In genomic region chr19:46133101-46133627, GRCh38 we compare ENCODE assay signal across 8 cellular contexts. TPM values are rescaled to one million over a fixed set of nuclear protein-coding genes. Genes with fewer than 3 reads are reported as not detected.
DNase-seq lines count a peak whose midpoint lies in the region; ATAC-seq, FAIRE-seq and TF ChIP-seq lines count a peak whose summit lies in the region.

No MANE protein-coding gene starts in this region.

- TF ChIP-seq CTCF in cardiac fibroblast (IDR thresholded peaks at IDR 0.05; ENCODE audit: low read depth, low read length) (no peak), liver (IDR thresholded peaks at IDR 0.05; ENCODE audit: low read depth, low read length, missing input control) (no peak)

- H3K27ac ChIP-seq in liver (ENCODE audit: low read depth in 1 of 2, low read length in 2 of 2), result no peak overlapping the region

- no peaks in the 10 kb centered on the region for H3K36me3 ChIP-seq in liver (ENCODE audit: control insufficient read depth in 4 of 4, insufficient read depth in 3 of 4, low read depth in 1 of 4, low read length in 3 of 4)

- TF ChIP-seq POLR2A in GM12891 (IDR thresholded peaks at IDR 0.05; ENCODE audit: low read depth, low read length), result no peak

- no peak for DNase-seq in GM12891 (ENCODE audit: insufficient read length, low spot score)
- peak; percentile 88 for DNase-seq in NCI-H460 (ENCODE audit: extremely low read depth, low read depth)
- peak; percentile 89 to 98 for DNase-seq in cardiac fibroblast (ENCODE audit: low read depth in 2 of 2)
- peak; percentile 71 for DNase-seq in ureter (ENCODE audit: low spot score)
- no peak for DNase-seq in stimulated activated CD4-positive, alpha-beta T cell treated with anti-CD3 and anti-CD28 coated beads, Interleukin-2, amount 100 ng/mL, for 48 hours

- H3K27me3 ChIP-seq in liver (ENCODE audit: control insufficient read depth in 4 of 4, insufficient read depth in 4 of 4, low read length in 3 of 4), result peaks cover 0 to 6% (median 0%) of the 10 kb centered on the region in 4 donors

- no peak overlapping the region for H3K9ac ChIP-seq in liver (ENCODE audit: low read depth in 1 of 2, low read length in 2 of 2)

- peak in 1 of 2 donors; percentile 9 for TF ChIP-seq RAD21 in liver (IDR thresholded peaks at IDR 0.05)

- H3K9me3 ChIP-seq in liver (ENCODE audit: control insufficient read depth in 4 of 4, low read length in 3 of 4), result no peaks in the 10 kb centered on the region

- no peak for FAIRE-seq in GM12891 (lab: Jason Lieb, UNC)

- 55% methylated on average over 6 of the region's 6 CpGs for WGBS in liver

- H3K4me3 ChIP-seq in cardiac fibroblast (replicated peaks in 1 of 2; ENCODE audit: low read depth in 2 of 2, low read length in 2 of 2) (peak overlapping the region in 1 of 2 donors; percentile 16), liver (ENCODE audit: low read depth in 1 of 3, low read length in 3 of 3) (no peak overlapping the region)

- H3K4me1 ChIP-seq in liver (ENCODE audit: control insufficient read depth in 4 of 4, insufficient read depth in 4 of 4, low read length in 3 of 4), result no peaks in the 10 kb centered on the region

- ATAC-seq in GM21737 (IDR thresholded peaks at IDR 0.05; ENCODE audit: unreplicated experiment), result no peak
- no peak for ATAC-seq in HG03196 (IDR thresholded peaks at IDR 0.05; ENCODE audit: unreplicated experiment)

TF ChIP-seq in GM12891, 5 proteins besides CTCF, POLR2A, EP300 and RAD21:
- TF ChIP-seq PAX5 (IDR thresholded peaks at IDR 0.05; ENCODE audit: insufficient read depth, low read length, severe bottlenecking) (no peak), SPI1 (IDR thresholded peaks at IDR 0.05; ENCODE audit: low read depth, low read length) (0 out of 2 replicates have a peak, but pooled peaks have one; percentile 1), POU2F2 (IDR thresholded peaks at IDR 0.05; ENCODE audit: low read depth, low read length) (no peak)

TF ChIP-seq in liver, 16 proteins besides CTCF, POLR2A, EP300 and RAD21:
- TF ChIP-seq NR2F2 (IDR thresholded peaks at IDR 0.05) (peak; percentile 76), HNF4A (conservative IDR thresholded peaks at IDR 0.05) (no peak), SP1 (IDR thresholded peaks at IDR 0.05) (peak; percentile 42), JUND (IDR thresholded peaks at IDR 0.05) (peak in 1 of 2 donors; percentile 17), YY1 (IDR thresholded peaks at IDR 0.05) (peak; percentile 13), GABPA (IDR thresholded peaks at IDR 0.05 in 1 of 2, conservative IDR thresholded peaks at IDR 0.05 in 1 of 2) (peak in 1 of 2 donors; percentile 8)

RNA-seq across cellular contexts. Expression of gene IGFL3, which starts 8.7 kb away (rescaled TPM):
- polyA plus RNA-seq in GM12891 (2012; ENCODE audit: low read depth, missing spikeins), result not detected
- total RNA-seq in NCI-H460 (2014; rRNA removed; shearing (Covaris generic)), result not detected in 2 replicates
- polyA plus RNA-seq in NCI-H460 (2014; cell fraction: nucleus; rRNA removed), result not detected in 2 replicates
- not detected for total RNA-seq in liver
- not detected for polyA plus RNA-seq in liver
- total RNA-seq in ureter, result not detected

RNA-seq across cellular contexts. Expression of gene IGFL2, which starts 14.9 kb away (rescaled TPM):
- not detected for polyA plus RNA-seq in GM12891 (2012; ENCODE audit: low read depth, missing spikeins)
- not detected in 2 replicates for total RNA-seq in NCI-H460 (2014; rRNA removed; shearing (Covaris generic))
- polyA plus RNA-seq in NCI-H460 (2014; cell fraction: nucleus; rRNA removed), result not detected in 2 replicates
- total RNA-seq in liver, result under 1 TPM in 1 of 2 donors, not detected in 1; 0.08 TPM
- polyA plus RNA-seq in liver, result not detected
- not detected for total RNA-seq in ureter

Comparison
In these comparisons a context has a peak if more than half of its experiments do, and no peak if none do; other contexts are left out.
1. DNase-seq: peak in NCI-H460 (single experiment), cardiac fibroblast (2 of 2) and ureter (single experiment); none in GM12891 (single experiment) and stimulated activated CD4-positive, alpha-beta T cell treated with anti-CD3 and anti-CD28 coated beads, Interleukin-2, amount 100 ng/mL, for 48 hours (0 of 2).